In genomic region chr20:47205577-47206123, GRCh38 we compare ENCODE assay signal across 8 cellular contexts.
DNase-seq lines count a peak whose midpoint lies in the region; ATAC-seq and TF ChIP-seq lines count a peak whose summit lies in the region.

No MANE protein-coding gene starts in this region.

- H3K9me3 ChIP-seq in right atrium auricular region: no peaks in the 10 kb centered on the region

- H3K27me3 ChIP-seq in right atrium auricular region: no peaks in the 10 kb centered on the region

- H3K4me1 ChIP-seq in right atrium auricular region: no peaks in the 10 kb centered on the region

- no peak overlapping the region for H3K27ac ChIP-seq in right atrium auricular region

- peak; percentile 35 for DNase-seq in DMS153 treated with DMSO at 0.1 percent for 48 hours (lab: John Stamatoyannopoulos, UW; ENCODE audit: unreplicated experiment)
- DNase-seq in NCI-H82 (lab: John Stamatoyannopoulos, UW): peak; percentile 84
- peak; percentile 26 for DNase-seq in amniotic stem cell (lab: John Stamatoyannopoulos, UW)
- DNase-seq in right atrium auricular region (ENCODE audit: low spot score): peak; percentile 83
- peak; percentile 21 for DNase-seq in smooth muscle cell of the brain vasculature (ENCODE audit: low read depth, low spot score)
- DNase-seq in stimulated activated naive CD4-positive, alpha-beta T cell treated with Interleukin-2 at 50 U/mL for 16 hours (lab: John Stamatoyannopoulos, UW): no peak
- DNase-seq in CD1c-positive myeloid dendritic cell (ENCODE audit: extremely low spot score): no peak

- H3K4me3 ChIP-seq in right atrium auricular region: no peak overlapping the region

- peak; percentile 64 for ATAC-seq in HG02798 (IDR thresholded peaks at IDR 0.05; ENCODE audit: poor library complexity, unreplicated experiment)

- peaks cover 25% of the 10 kb centered on the region for H3K36me3 ChIP-seq in right atrium auricular region

- TF ChIP-seq CTCF in right atrium auricular region (IDR thresholded peaks at IDR 0.05): peak; percentile 58 to 68

Comparison
In these comparisons a context has a peak if more than half of its experiments do, and no peak if none do; other contexts are left out.
1. DNase-seq: peak in DMS153 treated with DMSO at 0.1 percent for 48 hours (single experiment), NCI-H82 (single experiment), amniotic stem cell (single experiment), right atrium auricular region (single experiment) and smooth muscle cell of the brain vasculature (single experiment); none in stimulated activated naive CD4-positive, alpha-beta T cell treated with Interleukin-2 at 50 U/mL for 16 hours (single experiment) and CD1c-positive myeloid dendritic cell (single experiment).